1 cellular context compared by ENCODE assay signal in the genomic region with DNA sequence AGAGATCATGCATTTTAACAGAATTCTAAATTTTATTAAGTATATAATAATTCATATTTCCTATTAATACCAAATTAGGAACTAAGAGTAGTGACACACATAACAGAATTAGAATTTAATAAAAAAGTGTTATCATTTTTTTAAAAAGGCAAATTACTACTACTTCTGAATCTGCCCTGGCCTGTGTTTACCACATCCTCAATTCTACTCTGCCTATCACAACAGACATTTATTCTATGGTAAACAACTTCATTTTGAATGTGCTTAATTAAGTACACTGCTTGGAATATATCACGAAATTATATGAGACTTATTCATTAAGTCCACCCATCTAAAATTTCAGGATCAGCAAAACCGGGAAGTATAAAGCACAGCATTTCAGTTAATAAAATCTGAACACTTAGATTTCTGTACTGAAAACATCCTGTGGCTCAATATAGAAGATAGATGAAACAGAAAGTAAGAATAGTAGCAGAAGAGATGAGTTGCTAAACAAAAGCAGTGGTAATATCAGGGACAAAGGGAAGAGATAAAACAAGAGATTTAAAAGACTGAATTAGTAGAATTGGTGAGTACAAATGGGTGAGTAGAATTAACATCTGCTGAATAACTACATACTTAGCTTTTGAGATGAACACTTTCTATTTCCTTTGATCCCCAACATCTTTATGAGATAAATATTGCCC.
TF ChIP-seq lines count a peak whose summit lies in the region.

No MANE protein-coding gene starts in this region.

TF ChIP-seq in GM12878, 131 proteins besides CTCF, POLR2A, EP300 and RAD21 (continued from another document):
- TF ChIP-seq, protein P1, sequence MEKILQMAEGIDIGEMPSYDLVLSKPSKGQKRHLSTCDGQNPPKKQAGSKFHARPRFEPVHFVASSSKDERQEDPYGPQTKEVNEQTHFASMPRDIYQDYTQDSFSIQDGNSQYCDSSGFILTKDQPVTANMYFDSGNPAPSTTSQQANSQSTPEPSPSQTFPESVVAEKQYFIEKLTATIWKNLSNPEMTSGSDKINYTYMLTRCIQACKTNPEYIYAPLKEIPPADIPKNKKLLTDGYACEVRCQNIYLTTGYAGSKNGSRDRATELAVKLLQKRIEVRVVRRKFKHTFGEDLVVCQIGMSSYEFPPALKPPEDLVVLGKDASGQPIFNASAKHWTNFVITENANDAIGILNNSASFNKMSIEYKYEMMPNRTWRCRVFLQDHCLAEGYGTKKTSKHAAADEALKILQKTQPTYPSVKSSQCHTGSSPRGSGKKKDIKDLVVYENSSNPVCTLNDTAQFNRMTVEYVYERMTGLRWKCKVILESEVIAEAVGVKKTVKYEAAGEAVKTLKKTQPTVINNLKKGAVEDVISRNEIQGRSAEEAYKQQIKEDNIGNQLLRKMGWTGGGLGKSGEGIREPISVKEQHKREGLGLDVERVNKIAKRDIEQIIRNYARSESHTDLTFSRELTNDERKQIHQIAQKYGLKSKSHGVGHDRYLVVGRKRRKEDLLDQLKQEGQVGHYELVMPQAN (conservative IDR thresholded peaks at IDR 0.05): no peak
- 0 out of 2 replicates have a peak, but pooled peaks have one; percentile 29 for TF ChIP-seq FOXM1 (IDR thresholded peaks at IDR 0.05; ENCODE audit: low read depth, low read length)
- TF ChIP-seq NFIC (IDR thresholded peaks at IDR 0.05; ENCODE audit: low read depth, low read length): 0 out of 2 replicates have a peak, but pooled peaks have one; percentile 44
- TF ChIP-seq EED (IDR thresholded peaks at IDR 0.05; ENCODE audit: low read depth): no peak
- TF ChIP-seq, protein P2, sequence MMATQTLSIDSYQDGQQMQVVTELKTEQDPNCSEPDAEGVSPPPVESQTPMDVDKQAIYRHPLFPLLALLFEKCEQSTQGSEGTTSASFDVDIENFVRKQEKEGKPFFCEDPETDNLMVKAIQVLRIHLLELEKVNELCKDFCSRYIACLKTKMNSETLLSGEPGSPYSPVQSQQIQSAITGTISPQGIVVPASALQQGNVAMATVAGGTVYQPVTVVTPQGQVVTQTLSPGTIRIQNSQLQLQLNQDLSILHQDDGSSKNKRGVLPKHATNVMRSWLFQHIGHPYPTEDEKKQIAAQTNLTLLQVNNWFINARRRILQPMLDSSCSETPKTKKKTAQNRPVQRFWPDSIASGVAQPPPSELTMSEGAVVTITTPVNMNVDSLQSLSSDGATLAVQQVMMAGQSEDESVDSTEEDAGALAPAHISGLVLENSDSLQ (IDR thresholded peaks at IDR 0.05): 0 out of 2 replicates have a peak, but pooled peaks have one; percentile 19
- peak; percentile 55 for TF ChIP-seq RUNX3 (IDR thresholded peaks at IDR 0.05; ENCODE audit: low read length)
